8 cellular contexts compared by ENCODE assay signal in genomic region chr1:201254625-201255469, GRCh38. TPM values are rescaled to one million over a fixed set of nuclear protein-coding genes. Genes with fewer than 3 reads are reported as not detected.
DNase-seq lines count a peak whose midpoint lies in the region; ATAC-seq and TF ChIP-seq lines count a peak whose summit lies in the region.

No MANE protein-coding gene starts in this region.

- no peak overlapping the region for H3K4me3 ChIP-seq in CD4-positive, CD25-positive, alpha-beta regulatory T cell (ENCODE audit: low read depth, low read length)
- no peak overlapping the region for H3K4me3 ChIP-seq in H7 (ENCODE audit: insufficient read depth, low read depth, low read length)

- ATAC-seq in CD4-positive, CD25-positive, alpha-beta regulatory T cell (ENCODE audit: low read depth in 2 of 2), result peak in 1 of 2 donors; percentile 25
- no peak for ATAC-seq in GM19328 (IDR thresholded peaks at IDR 0.05; ENCODE audit: unreplicated experiment)

- no peaks in the 10 kb centered on the region for H3K27me3 ChIP-seq in CD4-positive, CD25-positive, alpha-beta regulatory T cell (ENCODE audit: control insufficient read depth, insufficient read depth, low read length)
- peaks cover 1% of the 10 kb centered on the region; the same call in 1 of the 2 replicates for H3K27me3 ChIP-seq in H7 (ENCODE audit: control insufficient read depth, insufficient read depth, low read length)

- peaks cover 5% of the 10 kb centered on the region for H3K36me3 Mint-ChIP-seq in CD4-positive, CD25-positive, alpha-beta regulatory T cell
- H3K36me3 Mint-ChIP-seq in glutamatergic neuron (ENCODE audit: unreplicated experiment) (no peaks in the 10 kb centered on the region), progenitor cell of endocrine pancreas (ENCODE audit: insufficient read depth) (no peaks in the 10 kb centered on the region)

- H3K36me3 ChIP-seq in CD4-positive, CD25-positive, alpha-beta regulatory T cell (ENCODE audit: control insufficient read depth, insufficient read depth, low read length), result no peaks in the 10 kb centered on the region
- no peaks in the 10 kb centered on the region for H3K36me3 ChIP-seq in H7 (replicated peaks; ENCODE audit: control insufficient read depth, insufficient read depth, low read length)

- TF ChIP-seq CTCF in glutamatergic neuron (IDR thresholded peaks at IDR 0.05; ENCODE audit: partially characterized antibody, unreplicated experiment) (peak; percentile 99), progenitor cell of endocrine pancreas (IDR thresholded peaks at IDR 0.05; ENCODE audit: unreplicated experiment) (peak; percentile 95)

- no peaks in the 10 kb centered on the region for H3K4me1 Mint-ChIP-seq in CD4-positive, CD25-positive, alpha-beta regulatory T cell
- H3K4me1 Mint-ChIP-seq in glutamatergic neuron (ENCODE audit: low read depth, unreplicated experiment), result peaks cover 16% of the 10 kb centered on the region
- H3K4me1 Mint-ChIP-seq in progenitor cell of endocrine pancreas (ENCODE audit: low read depth), result no peaks in the 10 kb centered on the region

- no peaks in the 10 kb centered on the region for H3K9me3 ChIP-seq in CD4-positive, CD25-positive, alpha-beta regulatory T cell (ENCODE audit: control insufficient read depth in 2 of 2, low read length in 2 of 2)

- no peaks in the 10 kb centered on the region for H3K9me3 Mint-ChIP-seq in CD4-positive, CD25-positive, alpha-beta regulatory T cell
- H3K9me3 Mint-ChIP-seq in glutamatergic neuron (ENCODE audit: unreplicated experiment) (peaks cover 5% of the 10 kb centered on the region), progenitor cell of endocrine pancreas (ENCODE audit: low read depth) (no peaks in the 10 kb centered on the region)

- no peak overlapping the region for H3K27ac ChIP-seq in CD4-positive, CD25-positive, alpha-beta regulatory T cell (ENCODE audit: insufficient read depth, low read length, poor library complexity, severe bottlenecking)

- peaks cover 16% of the 10 kb centered on the region for H3K27me3 Mint-ChIP-seq in CD4-positive, CD25-positive, alpha-beta regulatory T cell
- H3K27me3 Mint-ChIP-seq in glutamatergic neuron (ENCODE audit: unreplicated experiment) (peaks cover 14% of the 10 kb centered on the region), progenitor cell of endocrine pancreas (peaks cover 9% of the 10 kb centered on the region)

- no peaks in the 10 kb centered on the region for H3K4me1 ChIP-seq in CD4-positive, CD25-positive, alpha-beta regulatory T cell (ENCODE audit: control insufficient read depth, insufficient read depth, low read length, poor library complexity, severe bottlenecking)

- H3K27ac Mint-ChIP-seq in CD4-positive, CD25-positive, alpha-beta regulatory T cell, result no peak overlapping the region
- no peak overlapping the region for H3K27ac Mint-ChIP-seq in glutamatergic neuron (ENCODE audit: unreplicated experiment)
- no peak overlapping the region for H3K27ac Mint-ChIP-seq in progenitor cell of endocrine pancreas

- no peak overlapping the region for H3K4me3 Mint-ChIP-seq in CD4-positive, CD25-positive, alpha-beta regulatory T cell
- H3K4me3 Mint-ChIP-seq in glutamatergic neuron (ENCODE audit: unreplicated experiment) (no peak overlapping the region), progenitor cell of endocrine pancreas (ENCODE audit: low read depth) (no peak overlapping the region)

- DNase-seq in CD4-positive, CD25-positive, alpha-beta regulatory T cell, result peak; percentile 22 to 32 (median 31)
- DNase-seq in H7 (peak; percentile 98), RPMI7951 (ENCODE audit: low read depth) (peak; percentile 30), glutamatergic neuron (peak; percentile 93), progenitor cell of endocrine pancreas (ENCODE audit: low spot score, unreplicated experiment) (peak; percentile 96), NCI-H526 treated with DMSO at 0.1 percent for 48 hours (lab: John Stamatoyannopoulos, UW) (no peak)
- DNase-seq in activated effector memory CD4-positive, alpha-beta T cell treated with Interleukin-2 at 50 U/mL for 16 hours, result peak; percentile 38

RNA-seq across cellular contexts. Expression of gene PKP1, which starts 28.5 kb away (rescaled TPM):
- total RNA-seq in CD4-positive, CD25-positive, alpha-beta regulatory T cell, result not detected
- not detected for polyA plus RNA-seq in CD4-positive, CD25-positive, alpha-beta regulatory T cell
- total RNA-seq in H7 (2014; rRNA removed; shearing (Covaris generic)), result not detected in 2 replicates
- under 0.01 TPM in 1 of 2 replicates, not detected in the other for total RNA-seq in RPMI7951 (2014; rRNA removed; shearing (Covaris generic))
- total RNA-seq in glutamatergic neuron (ENCODE audit: unreplicated experiment) (not detected), progenitor cell of endocrine pancreas (not detected in 2 replicates)
